8 cellular contexts compared by ENCODE assay signal in genomic region chr12:121888478-121889266, GRCh38. TPM values are rescaled to one million over a fixed set of nuclear protein-coding genes. Genes with fewer than 3 reads are reported as not detected.
DNase-seq lines count a peak whose midpoint lies in the region; ATAC-seq, FAIRE-seq and TF ChIP-seq lines count a peak whose summit lies in the region.

Gene PSMD9 (plus strand): TSS chr12:121888790. CDS start chr12:121888857, 67 bp downstream.

- peaks cover 15% of the 10 kb centered on the region for H3K79me2 ChIP-seq in OCI-LY1 (ENCODE audit: insufficient read depth, low read length)

- no peaks in the 10 kb centered on the region for H3K27me3 ChIP-seq in OCI-LY1 (ENCODE audit: insufficient read depth, low read length)

- H3K36me3 Mint-ChIP-seq in mesothelial cell of epicardium = peaks cover 4% of the 10 kb centered on the region

- no peaks in the 10 kb centered on the region for H3K9me3 Mint-ChIP-seq in mesothelial cell of epicardium

- H3K36me3 ChIP-seq in OCI-LY1 (ENCODE audit: insufficient read depth, low read length) = peaks cover 22% of the 10 kb centered on the region

- no peak within 1 kb of the TSS for H2AFZ ChIP-seq in OCI-LY1 (ENCODE audit: low read length)

- no peaks in the 10 kb centered on the region for H3K9me2 ChIP-seq in OCI-LY1 (ENCODE audit: low read depth, low read length)

- H3K4me1 Mint-ChIP-seq in mesothelial cell of epicardium = peaks cover 21% of the 10 kb centered on the region

- peak; percentile 87 for ATAC-seq in GM21515 (IDR thresholded peaks at IDR 0.05; ENCODE audit: unreplicated experiment)

- peak within 1 kb of the TSS; percentile 92 for H3K27ac ChIP-seq in OCI-LY1 (ENCODE audit: low read depth, low read length, poor library complexity, severe bottlenecking)

- peak; percentile 79 for TF ChIP-seq CTCF in OCI-LY1 (IDR thresholded peaks at IDR 0.05; ENCODE audit: low read length)
- TF ChIP-seq CTCF in mesothelial cell of epicardium (IDR thresholded peaks at IDR 0.05; ENCODE audit: unreplicated experiment) = no peak

- peaks cover 5% of the 10 kb centered on the region for H3K27me3 Mint-ChIP-seq in mesothelial cell of epicardium (ENCODE audit: low read depth)

- DNase-seq in DMS 273 treated with DMSO at 0.1 percent for 48 hours (lab: John Stamatoyannopoulos, UW) (peak; percentile 72), HuH-7 (ENCODE audit: low spot score) (peak; percentile 87), mesothelial cell of epicardium (ENCODE audit: low spot score in 2 of 2, unreplicated experiment in 2 of 2) (peak; percentile 93 to 95)
- DNase-seq in activated CD8-positive, alpha-beta memory T cell treated with anti-CD3 and anti-CD28 coated beads, Interleukin-2, amount 50 U/mL, for 4 hours = peak; percentile 99
- peak; percentile 97 to 99 for DNase-seq in stimulated activated CD8-positive, alpha-beta memory T cell treated with anti-CD3 and anti-CD28 coated beads, Interleukin-15, amount 100 ng/mL, for 48 hours (ENCODE audit: low read depth in 2 of 2)

- H3K27ac Mint-ChIP-seq in mesothelial cell of epicardium = peak within 1 kb of the TSS; percentile 99

- no peaks in the 10 kb centered on the region for H4K20me1 ChIP-seq in OCI-LY1 (ENCODE audit: insufficient read depth, low read length)

- H3K4me1 ChIP-seq in OCI-LY1 (ENCODE audit: insufficient read depth, low read length, severe bottlenecking) = peaks cover 33% of the 10 kb centered on the region

- H3K4me3 ChIP-seq in OCI-LY1 (ENCODE audit: low read depth, low read length, poor library complexity, severe bottlenecking) = peak within 1 kb of the TSS; percentile 92

- H3K9me3 ChIP-seq in OCI-LY1 (ENCODE audit: low read length) = no peaks in the 10 kb centered on the region

- peak within 1 kb of the TSS; percentile 95 for H3K9ac ChIP-seq in OCI-LY1 (ENCODE audit: low read length)

- peak; percentile 84 for FAIRE-seq in endometrium (lab: Jason Lieb, UNC)

- peak within 1 kb of the TSS; percentile 95 for H3K4me3 Mint-ChIP-seq in mesothelial cell of epicardium

- H3K4me2 ChIP-seq in OCI-LY1 (ENCODE audit: low read length) = peak within 1 kb of the TSS; percentile 89

- no peaks in the 10 kb centered on the region; the same call in 1 of the 2 replicates for H3F3A ChIP-seq in OCI-LY1 (ENCODE audit: insufficient read depth, low read length)

RNA-seq across cellular contexts. Expression of gene PSMD9, which starts in this region (rescaled TPM):
- total RNA-seq in mesothelial cell of epicardium = 34.1 to 38.6 TPM (median 36.3 TPM) in 3 replicates

Comparison
In these comparisons a context has a peak if more than half of its experiments do, and no peak if none do; other contexts are left out.
1. Peak in every context shown above with its lines: DNase-seq, ATAC-seq, H3K4me3 ChIP-seq and H3K27ac ChIP-seq.